In genomic region chr9:127450831-127451680, GRCh38 we compare ENCODE assay signal across 1 cellular context.
A peak's percentile ranks its signal among the peaks of the same experiment; 100 is the strongest.
TF ChIP-seq lines count a peak whose summit lies in the region.

Gene LRSAM1, plus strand, starts transcription at chr9:127451510. Its CDS starts 3,018 bp downstream, at chr9:127454528.
Gene RPL12, minus strand, starts transcription at chr9:127451406. Its CDS starts 89 bp downstream, at chr9:127451317.

TF ChIP-seq in HepG2, 621 proteins besides CTCF, POLR2A, EP300 and RAD21 (continued from another document and continues in another):
- TF ChIP-seq ZNF318 (CRISPR knock-in tag; IDR thresholded peaks at IDR 0.05) (peak; percentile 61; the same call in 1 of the 2 replicates), YEATS4 (CRISPR knock-in tag; IDR thresholded peaks at IDR 0.05; ENCODE audit: borderline replicate concordance) (peak; percentile 88; the same call in 1 of the 2 replicates), CERS6 (CRISPR knock-in tag; IDR thresholded peaks at IDR 0.05) (no peak), ZNF597 (CRISPR knock-in tag; IDR thresholded peaks at IDR 0.05) (no peak), CENPT (CRISPR knock-in tag; IDR thresholded peaks at IDR 0.05; ENCODE audit: low read depth) (no peak), ZNF431 (CRISPR knock-in tag; IDR thresholded peaks at IDR 0.05; ENCODE audit: borderline replicate concordance, low read depth) (0 out of 2 replicates have a peak, but pooled peaks have one; percentile 46), SNRNP70 (IDR thresholded peaks at IDR 0.05; ENCODE audit: low read depth, low read length) (no peak), GATAD2A (CRISPR knock-in tag; IDR thresholded peaks at IDR 0.05) (peak; percentile 32; the same call in 1 of the 2 replicates), USF2 (IDR thresholded peaks at IDR 0.05; ENCODE audit: low read depth, low read length) (no peak), USF2 (CRISPR knock-in tag; IDR thresholded peaks at IDR 0.05; ENCODE audit: borderline replicate concordance) (peak; percentile 1; the same call in 1 of the 2 replicates), RNF219 (CRISPR knock-in tag; IDR thresholded peaks at IDR 0.05) (peak; percentile 73; the same call in 1 of the 2 replicates), SIN3A (IDR thresholded peaks at IDR 0.05; ENCODE audit: borderline replicate concordance, low read depth, low read length) (peak; percentile 94), MAZ (IDR thresholded peaks at IDR 0.05; ENCODE audit: borderline replicate concordance, low read depth, low read length) (no peak), MAZ (CRISPR knock-in tag; IDR thresholded peaks at IDR 0.05; ENCODE audit: low read depth) (no peak), ZBTB44 (CRISPR knock-in tag; IDR thresholded peaks at IDR 0.05) (no peak), ZBTB25 (CRISPR knock-in tag; IDR thresholded peaks at IDR 0.05) (peak; percentile 68; the same call in 1 of the 2 replicates), ZNF800 (CRISPR knock-in tag; IDR thresholded peaks at IDR 0.05) (peak; percentile 55; the same call in 1 of the 2 replicates), NFRKB (IDR thresholded peaks at IDR 0.05) (no peak), TCF12 (IDR thresholded peaks at IDR 0.05) (no peak), TCF12 (CRISPR knock-in tag; IDR thresholded peaks at IDR 0.05) (no peak), ASH2L (IDR thresholded peaks at IDR 0.05; ENCODE audit: insufficient read length, low read depth, low read length) (peak; percentile 70), AGO2 (optimal IDR thresholded peaks at IDR 0.05; ENCODE audit: low read depth, low read length) (peak; percentile 98), ZNF10 (CRISPR knock-in tag; IDR thresholded peaks at IDR 0.05; ENCODE audit: borderline replicate concordance, low read depth) (no peak), GMEB2 (CRISPR knock-in tag; IDR thresholded peaks at IDR 0.05; ENCODE audit: low read depth) (no peak), THRA (CRISPR knock-in tag; IDR thresholded peaks at IDR 0.05; ENCODE audit: borderline replicate concordance) (peak; percentile 59; the same call in 1 of the 2 replicates), MED1 (CRISPR knock-in tag; IDR thresholded peaks at IDR 0.05) (peak; percentile 81), TBP (CRISPR knock-in tag; IDR thresholded peaks at IDR 0.05) (peak; percentile 32; the same call in 1 of the 2 replicates), ZNF766 (CRISPR knock-in tag; IDR thresholded peaks at IDR 0.05; ENCODE audit: borderline replicate concordance) (peak; percentile 54; the same call in 1 of the 2 replicates), ZNF670 (CRISPR knock-in tag; IDR thresholded peaks at IDR 0.05; ENCODE audit: borderline replicate concordance) (peak; percentile 81; the same call in 1 of the 2 replicates), NFE2L1 (CRISPR knock-in tag; IDR thresholded peaks at IDR 0.05; ENCODE audit: borderline replicate concordance) (0 out of 2 replicates have a peak, but pooled peaks have one; percentile 22), NR3C1 (CRISPR knock-in tag; IDR thresholded peaks at IDR 0.05) (no peak), ELF1 (CRISPR knock-in tag; IDR thresholded peaks at IDR 0.05) (peak; percentile 97)
